Comparison of ENCODE assay signal across 7 cellular contexts in the genomic region with DNA sequence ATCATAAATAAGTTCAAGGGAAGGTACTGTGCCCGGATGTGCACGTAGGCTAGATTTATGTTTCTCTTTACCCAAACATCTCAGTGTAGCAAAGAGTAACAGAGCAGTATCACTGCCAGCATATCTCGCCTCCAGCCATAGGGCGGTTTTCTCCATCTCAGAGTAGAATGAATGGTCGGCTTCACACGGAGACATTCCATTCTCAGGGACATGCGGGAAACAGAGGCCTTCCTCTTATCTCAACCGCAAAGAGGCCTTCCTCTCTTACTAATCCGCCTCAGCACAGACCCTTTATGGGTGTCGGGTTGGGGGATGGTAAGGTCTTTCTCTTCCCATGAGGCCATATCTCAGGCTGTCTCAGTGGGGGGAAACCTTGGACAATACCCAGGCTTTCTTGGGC. TPM values are rescaled to one million over a fixed set of nuclear protein-coding genes. Genes with fewer than 3 reads are reported as not detected.
"Had no signal": no experiment of that assay in that cellular context is flagged by ENCODE, and none has a peak within 500 bp of the region (broad histone marks: within the 10 kb centered on the region; RNA-seq: fewer than 3 reads in every experiment).

No MANE protein-coding gene starts in this region.

RNA-seq across cellular contexts. Expression of gene SLC28A3, which starts 27.2 kb away (rescaled TPM):
- total RNA-seq: activated CD8-positive, alpha-beta T cell treated with anti-CD3 and anti-CD28 coated beads, Interleukin-2, amount 10 ng/mL, durations not matched to agents 7 days and 5 days; frontal cortex; occipital lobe; psoas muscle; sigmoid colon; T-cell had no signal
- polyA plus RNA-seq: neural cell, psoas muscle had no signal
